31 cellular contexts compared by ENCODE assay signal in genomic region chr9:122307925-122308324, GRCh38. TPM values are rescaled to one million over a fixed set of nuclear protein-coding genes. Genes with fewer than 3 reads are reported as not detected.
DNase-seq lines count a peak whose midpoint lies in the region; ATAC-seq and TF ChIP-seq lines count a peak whose summit lies in the region.
"Had no signal": no experiment of that assay in that cellular context is flagged by ENCODE, and none has a peak within 500 bp of the region (broad histone marks: within the 10 kb centered on the region; RNA-seq: fewer than 3 reads in every experiment).

No MANE protein-coding gene starts in this region.

- no peak overlapping the region for H3K4me3 Mint-ChIP-seq in activated CD8-positive, alpha-beta memory T cell treated with anti-CD3 and anti-CD28 coated beads, Interleukin-2, amount 10 ng/mL, durations not matched to agents 7 days and 5 days
- H3K4me3 Mint-ChIP-seq: activated CD4-positive, alpha-beta memory T cell treated with anti-CD3 and anti-CD28 coated beads for 36 hours; activated naive CD4-positive, alpha-beta T cell treated with anti-CD3 and anti-CD28 coated beads, Interleukin-2, amount 50 U/mL, for 24 hours; immature natural killer cell; naive thymus-derived CD4-positive, alpha-beta T cell; stimulated activated memory B cell treated with anti-CD40 and anti-IgM and Interleukin-4, amounts not matched to agents 10 μg/mL and 1 μg/mL and 100 μg/mL, for 72 hours; type B pancreatic cell had no signal

- intact Hi-C loops in thyroid gland (cut with DNase I): no loop called here

- H3K4me1 Mint-ChIP-seq in activated CD8-positive, alpha-beta memory T cell treated with anti-CD3 and anti-CD28 coated beads, Interleukin-2, amount 10 ng/mL, durations not matched to agents 7 days and 5 days: peaks cover 7% of the 10 kb centered on the region
- H3K4me1 Mint-ChIP-seq: immature natural killer cell; stimulated activated memory B cell treated with anti-CD40 and anti-IgM and Interleukin-4, amounts not matched to agents 10 μg/mL and 1 μg/mL and 100 μg/mL, for 72 hours had no signal

- peaks cover 10 to 14% of the 10 kb centered on the region in 2 donors for H3K4me1 ChIP-seq in thyroid gland

- TF ChIP-seq CTCF in astrocyte of the spinal cord (IDR thresholded peaks at IDR 0.05; ENCODE audit: low read depth, low read length): no peak
- TF ChIP-seq CTCF in fibroblast of pulmonary artery (IDR thresholded peaks at IDR 0.05; ENCODE audit: low read length, missing control alignments): no peak
- TF ChIP-seq CTCF in thyroid gland (IDR thresholded peaks at IDR 0.05): no peak

- peak overlapping the region in 2 of 3 donors; percentile 41 to 43 for H3K27ac ChIP-seq in thyroid gland
- H3K27ac ChIP-seq: neutrophil, PC-9, psoas muscle had no signal

- no peak overlapping the region for H3K4me3 ChIP-seq in astrocyte of the spinal cord (ENCODE audit: low read depth, low read length)
- H3K4me3 ChIP-seq in fibroblast of pulmonary artery (replicated peaks; ENCODE audit: low read depth, low read length): no peak overlapping the region
- no peak overlapping the region for H3K4me3 ChIP-seq in thyroid gland (replicated peaks in 1 of 3)
- H3K4me3 ChIP-seq: esophagus squamous epithelium, PC-9, psoas muscle, skin epidermis had no signal

- H3K27me3 ChIP-seq in thyroid gland: no peaks in the 10 kb centered on the region
- H3K27me3 ChIP-seq: esophagus squamous epithelium, neutrophil had no signal

- peaks cover 5% of the 10 kb centered on the region for H3K36me3 Mint-ChIP-seq in activated CD8-positive, alpha-beta memory T cell treated with anti-CD3 and anti-CD28 coated beads, Interleukin-2, amount 10 ng/mL, durations not matched to agents 7 days and 5 days

- in situ Hi-C loops in astrocyte of the spinal cord (cut with HindIII; ENCODE audit: low sequenced_read_pairs) (no loop called here), ACHN (cut with HindIII; ENCODE audit: low pct_ligation_motif_present, low pct_unique_long_range_greater_than_20kb, low sequenced_read_pairs) (no loop called here)

- H3K36me3 ChIP-seq in thyroid gland: no peaks in the 10 kb centered on the region

- H3K9me3 ChIP-seq in thyroid gland: no peaks in the 10 kb centered on the region
- H3K9me3 ChIP-seq: esophagus squamous epithelium, neutrophil, psoas muscle had no signal

- no peak for ATAC-seq in HG03095 (IDR thresholded peaks at IDR 0.05; ENCODE audit: unreplicated experiment)
- ATAC-seq in activated CD8-positive, alpha-beta memory T cell treated with anti-CD3 and anti-CD28 coated beads, Interleukin-2, amount 10 ng/mL, durations not matched to agents 7 days and 5 days: no peak
- ATAC-seq: naive thymus-derived CD4-positive, alpha-beta T cell; stimulated activated memory B cell treated with anti-CD40 and anti-IgM and Interleukin-4, amounts not matched to agents 10 μg/mL and 1 μg/mL and 100 μg/mL, for 72 hours had no signal

- no peak for TF ChIP-seq POLR2A in thyroid gland (IDR thresholded peaks at IDR 0.05)

- no peak overlapping the region for H3K27ac Mint-ChIP-seq in activated CD8-positive, alpha-beta memory T cell treated with anti-CD3 and anti-CD28 coated beads, Interleukin-2, amount 10 ng/mL, durations not matched to agents 7 days and 5 days
- H3K27ac Mint-ChIP-seq: activated CD4-positive, alpha-beta memory T cell treated with anti-CD3 and anti-CD28 coated beads for 36 hours; activated naive CD4-positive, alpha-beta T cell treated with anti-CD3 and anti-CD28 coated beads, Interleukin-2, amount 50 U/mL, for 24 hours; immature natural killer cell; stimulated activated memory B cell treated with anti-CD40 and anti-IgM and Interleukin-4, amounts not matched to agents 10 μg/mL and 1 μg/mL and 100 μg/mL, for 72 hours; type B pancreatic cell had no signal

- H3K9me3 Mint-ChIP-seq in activated CD8-positive, alpha-beta memory T cell treated with anti-CD3 and anti-CD28 coated beads, Interleukin-2, amount 10 ng/mL, durations not matched to agents 7 days and 5 days (ENCODE audit: low read depth): no peaks in the 10 kb centered on the region
- H3K9me3 Mint-ChIP-seq: activated CD4-positive, alpha-beta memory T cell treated with anti-CD3 and anti-CD28 coated beads for 36 hours; activated naive CD4-positive, alpha-beta T cell treated with anti-CD3 and anti-CD28 coated beads, Interleukin-2, amount 50 U/mL, for 24 hours; immature natural killer cell; naive thymus-derived CD4-positive, alpha-beta T cell; stimulated activated memory B cell treated with anti-CD40 and anti-IgM and Interleukin-4, amounts not matched to agents 10 μg/mL and 1 μg/mL and 100 μg/mL, for 72 hours; type B pancreatic cell had no signal

- H3K27me3 Mint-ChIP-seq in activated CD8-positive, alpha-beta memory T cell treated with anti-CD3 and anti-CD28 coated beads, Interleukin-2, amount 10 ng/mL, durations not matched to agents 7 days and 5 days: no peaks in the 10 kb centered on the region
- H3K27me3 Mint-ChIP-seq: activated CD4-positive, alpha-beta memory T cell treated with anti-CD3 and anti-CD28 coated beads for 36 hours; activated naive CD4-positive, alpha-beta T cell treated with anti-CD3 and anti-CD28 coated beads, Interleukin-2, amount 50 U/mL, for 24 hours; naive thymus-derived CD4-positive, alpha-beta T cell; stimulated activated memory B cell treated with anti-CD40 and anti-IgM and Interleukin-4, amounts not matched to agents 10 μg/mL and 1 μg/mL and 100 μg/mL, for 72 hours; type B pancreatic cell had no signal

- DNase-seq in astrocyte of the spinal cord (ENCODE audit: low read depth, low spot score) (peak; percentile 5), fibroblast of pulmonary artery (ENCODE audit: low read depth) (peak; percentile 26), kidney tubule cell (ENCODE audit: low spot score) (peak; percentile 44), thyroid gland (peak; percentile 15 to 16), ACHN (no peak)
- DNase-seq in activated CD8-positive, alpha-beta memory T cell treated with anti-CD3 and anti-CD28 coated beads, Interleukin-2, amount 10 ng/mL, durations not matched to agents 7 days and 5 days: no peak
- DNase-seq: activated CD4-positive, alpha-beta memory T cell treated with anti-CD3 and anti-CD28 coated beads for 36 hours; activated CD4-positive, CD25-positive, alpha-beta regulatory T cell treated with anti-CD3 and anti-CD28 coated beads, Interleukin-2, amount 50 U/mL, for 72 hours; activated CD8-positive, alpha-beta memory T cell treated with anti-CD3 and anti-CD28 coated beads, Interleukin-2, amount 50 U/mL, for 4 hours; C1 segment of cervical spinal cord; caudate nucleus; COR-L47; cortex of kidney; esophagus squamous epithelium; H7; immature natural killer cell; Kasumi-1; midbrain; naive thymus-derived CD4-positive, alpha-beta T cell; NCI-H1417 treated with DMSO at 0.1 percent for 48 hours; NCI-H2081; NCI-H526; NK-92 treated with Interleukin-12 subunit alpha and Interleukin-12 subunit beta, amount 100 ng/mL, for 24 hours; PC-9; psoas muscle had no signal

- 82 to 91% methylated on average over 1 of the region's 1 CpG for WGBS in thyroid gland, 2 donors

- CTCF ChIA-PET in activated CD8-positive, alpha-beta memory T cell treated with anti-CD3 and anti-CD28 coated beads, Interleukin-2, amount 10 ng/mL, durations not matched to agents 7 days and 5 days (lab: Charles Lee): interaction anchor here (0.7 to 1.4 kb wide), 4 partner anchors 150 to 506 kb away, joined by 3 read pairs; no protein-coding TSS in a partner anchor

RNA-seq across cellular contexts. Expression of gene MRRF, which starts 43.2 kb away (rescaled TPM):
- total RNA-seq in thyroid gland: 10 to 100 TPM; 40.9 to 56.0 (median 52.0) TPM
- total RNA-seq in activated CD8-positive, alpha-beta memory T cell treated with anti-CD3 and anti-CD28 coated beads, Interleukin-2, amount 10 ng/mL, durations not matched to agents 7 days and 5 days: 10 to 100 TPM; 27.9 to 39.5 TPM

RNA-seq across cellular contexts. Expression of gene RBM18, which starts 43.3 kb away (rescaled TPM):
- total RNA-seq in thyroid gland: 10 to 100 TPM; 12.1 to 15.2 (median 13.7) TPM
- 10 to 100 TPM; 23.8 to 24.4 TPM for total RNA-seq in activated CD8-positive, alpha-beta memory T cell treated with anti-CD3 and anti-CD28 coated beads, Interleukin-2, amount 10 ng/mL, durations not matched to agents 7 days and 5 days

Comparison
In these comparisons a context has a peak if more than half of its experiments do, and no peak if none do; other contexts are left out.
1. DNase-seq: peak in astrocyte of the spinal cord (single experiment), fibroblast of pulmonary artery (single experiment), kidney tubule cell (single experiment) and thyroid gland (2 of 2); none in ACHN (single experiment) and activated CD8-positive, alpha-beta memory T cell treated with anti-CD3 and anti-CD28 coated beads, Interleukin-2, amount 10 ng/mL, durations not matched to agents 7 days and 5 days (single experiment).